ENCODE assay signal across 3 cellular contexts in genomic region chr12:64019654-64020053, GRCh38.
A peak's percentile ranks its signal among the peaks of the same experiment; 100 is the strongest.
TF ChIP-seq lines count a peak whose summit lies in the region.

No MANE protein-coding gene starts in this region.

TF ChIP-seq in IMR-90, 13 proteins besides CTCF, POLR2A, EP300 and RAD21:
- TF ChIP-seq MAFK (IDR thresholded peaks at IDR 0.05; ENCODE audit: low read depth, low read length) (no peak), CEBPB (IDR thresholded peaks at IDR 0.05; ENCODE audit: low read depth, low read length) (peak; percentile 55), RCOR1 (IDR thresholded peaks at IDR 0.05; ENCODE audit: insufficient replicate concordance, low read length) (no peak)

TF ChIP-seq in K562, 482 proteins besides CTCF, POLR2A, EP300 and RAD21:
- TF ChIP-seq ATF3 (IDR thresholded peaks at IDR 0.05) = peak; percentile 25; the same call in 1 of the 2 replicates
- no peak for TF ChIP-seq ATF3 (CRISPR knock-in tag; conservative IDR thresholded peaks at IDR 0.05)
- TF ChIP-seq RCOR1 (IDR thresholded peaks at IDR 0.05; ENCODE audit: borderline replicate concordance in 1 of 2, low read depth in 2 of 2, low read length in 2 of 2) = no peak

TF ChIP-seq in GM12891, 5 proteins besides CTCF, POLR2A, EP300 and RAD21:
- TF ChIP-seq PAX5 (IDR thresholded peaks at IDR 0.05; ENCODE audit: insufficient read depth, low read length, severe bottlenecking) (no peak), SPI1 (IDR thresholded peaks at IDR 0.05; ENCODE audit: low read depth, low read length) (no peak), TAF1 (IDR thresholded peaks at IDR 0.05; ENCODE audit: low read depth, low read length) (no peak), POU2F2 (IDR thresholded peaks at IDR 0.05; ENCODE audit: low read depth, low read length) (no peak), POLR2AphosphoS5 (IDR thresholded peaks at IDR 0.05; ENCODE audit: low read depth, low read length) (no peak)
TF ChIP-seq in GM12891: peak in this region for 0.
